8 cellular contexts compared by ENCODE assay signal in genomic region chr10:101095550-101096213, GRCh38. TPM values are rescaled to one million over a fixed set of nuclear protein-coding genes. Genes with fewer than 3 reads are reported as not detected.
DNase-seq lines count a peak whose midpoint lies in the region; ATAC-seq, FAIRE-seq and TF ChIP-seq lines count a peak whose summit lies in the region.

No MANE protein-coding gene starts in this region.

- H3K4me1 ChIP-seq in GM23338 (ENCODE audit: insufficient read depth) (peaks cover 13% of the 10 kb centered on the region), body of pancreas (no peaks in the 10 kb centered on the region)

- TF ChIP-seq CTCF in GM23338 (conservative IDR thresholded peaks at IDR 0.05; ENCODE audit: low read depth in 2 of 2), result peak; percentile 87 to 99
- peak; percentile 58 to 89 (median 77) for TF ChIP-seq CTCF in body of pancreas (IDR thresholded peaks at IDR 0.05)

- no peaks in the 10 kb centered on the region for H3K9me2 ChIP-seq in GM23338 (ENCODE audit: insufficient read depth)

- no peaks in the 10 kb centered on the region for H3F3A ChIP-seq in GM23338 (replicated peaks; ENCODE audit: low read depth)

- H3K36me3 ChIP-seq in GM23338 (ENCODE audit: insufficient read depth) (no peaks in the 10 kb centered on the region), body of pancreas (replicated peaks in 1 of 2; ENCODE audit: insufficient read depth in 1 of 2, low read depth in 2 of 2) (no peaks in the 10 kb centered on the region)

- ATAC-seq in GM23338 (peak; percentile 96), body of pancreas (peak; percentile 88), GM19023 (IDR thresholded peaks at IDR 0.05; ENCODE audit: unreplicated experiment) (no peak)

- H3K27me3 ChIP-seq in GM23338 (ENCODE audit: insufficient read depth) (0 out of 2 replicates have a peak, but pooled peaks cover 10% of the 10 kb centered on the region), body of pancreas (no peaks in the 10 kb centered on the region)

- intact Hi-C loops in body of pancreas (cut with DNase I), result loop anchor here (5.0 kb wide), 1 partner anchor 47 kb away; no protein-coding TSS in a partner anchor

- H3K4me3 ChIP-seq in GM23338, result no peak overlapping the region
- H3K4me3 ChIP-seq in body of pancreas, result no peak overlapping the region

- WGBS in body of pancreas, 2 donors, result 3 to 13% methylated on average over 6 to 7 of the region's 7 CpGs

- no peaks in the 10 kb centered on the region for H3K79me2 ChIP-seq in GM23338 (replicated peaks; ENCODE audit: insufficient read depth)

- H3K4me2 ChIP-seq in GM23338, result no peak overlapping the region; the same call in 1 of the 2 replicates

- H4K20me1 ChIP-seq in GM23338 (replicated peaks; ENCODE audit: insufficient read depth), result no peaks in the 10 kb centered on the region

- H2AFZ ChIP-seq in GM23338, result no peak overlapping the region

- DNase-seq in DMS53 (lab: John Stamatoyannopoulos, UW) (peak; percentile 96), GM23338 (ENCODE audit: low spot score) (peak; percentile 99), NCI-H146 (lab: John Stamatoyannopoulos, UW) (peak; percentile 86), body of pancreas (peak; percentile 73 to 84 (median 82)), immature natural killer cell (peak; percentile 51 to 57 (median 52))
- peak; percentile 51 to 56 for DNase-seq in stimulated activated CD4-positive, alpha-beta T cell treated with anti-CD3 and anti-CD28 coated beads, Interleukin-1b, Interleukin-23, amount 100 ng/mL, for 4 hours (ENCODE audit: low read depth in 2 of 2)

- H3K4me3 Mint-ChIP-seq in GM23338, result no peak overlapping the region
- H3K4me3 Mint-ChIP-seq in immature natural killer cell, result no peak overlapping the region

- no peak for TF ChIP-seq POLR2A in body of pancreas (IDR thresholded peaks at IDR 0.05)

- peak; percentile 20 for FAIRE-seq in TTC549 (lab: Jason Lieb, UNC)

- peaks cover 38% of the 10 kb centered on the region for H3K27me3 Mint-ChIP-seq in GM23338 (ENCODE audit: insufficient read depth, low read depth, poor library complexity)
- H3K27me3 Mint-ChIP-seq in immature natural killer cell (ENCODE audit: low read depth in 3 of 3), result peaks cover 2 to 13% (median 9%) of the 10 kb centered on the region in 3 donors

- no peaks in the 10 kb centered on the region for H3K9me3 Mint-ChIP-seq in GM23338
- H3K9me3 Mint-ChIP-seq in immature natural killer cell, result no peaks in the 10 kb centered on the region

- no peaks in the 10 kb centered on the region for H3K9me3 ChIP-seq in body of pancreas

- H3K36me3 Mint-ChIP-seq in GM23338 (ENCODE audit: low read depth) (no peaks in the 10 kb centered on the region), immature natural killer cell (no peaks in the 10 kb centered on the region)

- H3K27ac Mint-ChIP-seq in GM23338, result no peak overlapping the region
- no peak overlapping the region for H3K27ac Mint-ChIP-seq in immature natural killer cell

- H3K4me1 Mint-ChIP-seq in GM23338 (peaks cover 27% of the 10 kb centered on the region), immature natural killer cell (no peaks in the 10 kb centered on the region)

- no peak overlapping the region for H3K27ac ChIP-seq in GM23338 (ENCODE audit: low read depth)
- H3K27ac ChIP-seq in body of pancreas, result no peak overlapping the region

TF ChIP-seq in GM23338, 12 proteins besides CTCF, POLR2A, EP300 and RAD21:
- TF ChIP-seq STAT1 (IDR thresholded peaks at IDR 0.05; ENCODE audit: unreplicated experiment) (no peak), POLR2AphosphoS5 (IDR thresholded peaks at IDR 0.05; ENCODE audit: low read depth) (no peak), CREB1 (CRISPR knock-in tag; IDR thresholded peaks at IDR 0.05; ENCODE audit: low read depth) (no peak), ZNF331 (CRISPR knock-in tag; IDR thresholded peaks at IDR 0.05; ENCODE audit: low read depth) (no peak), JUNB (IDR thresholded peaks at IDR 0.05; ENCODE audit: unreplicated experiment) (no peak), EZH2 (IDR thresholded peaks at IDR 0.05; ENCODE audit: low read depth, unreplicated experiment) (no peak), REST (IDR thresholded peaks at IDR 0.05; ENCODE audit: unreplicated experiment) (no peak), ZNF114 (CRISPR knock-in tag; IDR thresholded peaks at IDR 0.05) (no peak), NANOG (IDR thresholded peaks at IDR 0.05; ENCODE audit: borderline replicate concordance) (no peak)

RNA-seq across cellular contexts. Expression of gene KAZALD1, which starts 33.9 kb away (rescaled TPM):
- total RNA-seq in GM23338 (2014; rRNA removed; shearing (Covaris generic)), result 1.2 and 1.3 TPM in 2 replicates
- polyA plus RNA-seq in GM23338 (2016; fragmentation: Nextera tagmentation; extraction: Ambion mirVana) (0.27 and 0.75 TPM in 2 replicates), immature natural killer cell (not detected)
- 1 to 10 TPM; 1.6 to 1.8 TPM for total RNA-seq in body of pancreas

RNA-seq across cellular contexts. Expression of gene TLX1, which starts 35.4 kb away (rescaled TPM):
- not detected in 2 replicates for total RNA-seq in GM23338 (2014; rRNA removed; shearing (Covaris generic))
- polyA plus RNA-seq in GM23338 (2016; fragmentation: Nextera tagmentation; extraction: Ambion mirVana) (not detected in 2 replicates), immature natural killer cell (not detected)
- under 1 TPM in 1 of 2 donors, not detected in 1; 0.52 TPM for total RNA-seq in body of pancreas
